2 cellular contexts compared by ENCODE assay signal in genomic region chr11:65323813-65324212, GRCh38.
A peak's percentile ranks its signal among the peaks of the same experiment; 100 is the strongest.
TF ChIP-seq lines count a peak whose summit lies in the region.

No MANE protein-coding gene starts in this region.

TF ChIP-seq in HEK293, 187 proteins besides CTCF, POLR2A, EP300 and RAD21:
- 0 out of 2 replicates have a peak, but pooled peaks have one; percentile 34 for TF ChIP-seq ZNF692 (tag by site-specific recombination; IDR thresholded peaks at IDR 0.05)
- no peak for TF ChIP-seq ZNF391 (tag by site-specific recombination; IDR thresholded peaks at IDR 0.05; ENCODE audit: borderline replicate concordance, low read depth)
- TF ChIP-seq ZNF146 (tag by site-specific recombination; IDR thresholded peaks at IDR 0.05): no peak
- TF ChIP-seq, protein P1, sequence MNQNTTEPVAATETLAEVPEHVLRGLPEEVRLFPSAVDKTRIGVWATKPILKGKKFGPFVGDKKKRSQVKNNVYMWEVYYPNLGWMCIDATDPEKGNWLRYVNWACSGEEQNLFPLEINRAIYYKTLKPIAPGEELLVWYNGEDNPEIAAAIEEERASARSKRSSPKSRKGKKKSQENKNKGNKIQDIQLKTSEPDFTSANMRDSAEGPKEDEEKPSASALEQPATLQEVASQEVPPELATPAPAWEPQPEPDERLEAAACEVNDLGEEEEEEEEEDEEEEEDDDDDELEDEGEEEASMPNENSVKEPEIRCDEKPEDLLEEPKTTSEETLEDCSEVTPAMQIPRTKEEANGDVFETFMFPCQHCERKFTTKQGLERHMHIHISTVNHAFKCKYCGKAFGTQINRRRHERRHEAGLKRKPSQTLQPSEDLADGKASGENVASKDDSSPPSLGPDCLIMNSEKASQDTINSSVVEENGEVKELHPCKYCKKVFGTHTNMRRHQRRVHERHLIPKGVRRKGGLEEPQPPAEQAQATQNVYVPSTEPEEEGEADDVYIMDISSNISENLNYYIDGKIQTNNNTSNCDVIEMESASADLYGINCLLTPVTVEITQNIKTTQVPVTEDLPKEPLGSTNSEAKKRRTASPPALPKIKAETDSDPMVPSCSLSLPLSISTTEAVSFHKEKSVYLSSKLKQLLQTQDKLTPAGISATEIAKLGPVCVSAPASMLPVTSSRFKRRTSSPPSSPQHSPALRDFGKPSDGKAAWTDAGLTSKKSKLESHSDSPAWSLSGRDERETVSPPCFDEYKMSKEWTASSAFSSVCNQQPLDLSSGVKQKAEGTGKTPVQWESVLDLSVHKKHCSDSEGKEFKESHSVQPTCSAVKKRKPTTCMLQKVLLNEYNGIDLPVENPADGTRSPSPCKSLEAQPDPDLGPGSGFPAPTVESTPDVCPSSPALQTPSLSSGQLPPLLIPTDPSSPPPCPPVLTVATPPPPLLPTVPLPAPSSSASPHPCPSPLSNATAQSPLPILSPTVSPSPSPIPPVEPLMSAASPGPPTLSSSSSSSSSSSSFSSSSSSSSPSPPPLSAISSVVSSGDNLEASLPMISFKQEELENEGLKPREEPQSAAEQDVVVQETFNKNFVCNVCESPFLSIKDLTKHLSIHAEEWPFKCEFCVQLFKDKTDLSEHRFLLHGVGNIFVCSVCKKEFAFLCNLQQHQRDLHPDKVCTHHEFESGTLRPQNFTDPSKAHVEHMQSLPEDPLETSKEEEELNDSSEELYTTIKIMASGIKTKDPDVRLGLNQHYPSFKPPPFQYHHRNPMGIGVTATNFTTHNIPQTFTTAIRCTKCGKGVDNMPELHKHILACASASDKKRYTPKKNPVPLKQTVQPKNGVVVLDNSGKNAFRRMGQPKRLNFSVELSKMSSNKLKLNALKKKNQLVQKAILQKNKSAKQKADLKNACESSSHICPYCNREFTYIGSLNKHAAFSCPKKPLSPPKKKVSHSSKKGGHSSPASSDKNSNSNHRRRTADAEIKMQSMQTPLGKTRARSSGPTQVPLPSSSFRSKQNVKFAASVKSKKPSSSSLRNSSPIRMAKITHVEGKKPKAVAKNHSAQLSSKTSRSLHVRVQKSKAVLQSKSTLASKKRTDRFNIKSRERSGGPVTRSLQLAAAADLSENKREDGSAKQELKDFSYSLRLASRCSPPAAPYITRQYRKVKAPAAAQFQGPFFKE (tag by site-specific recombination; IDR thresholded peaks at IDR 0.05; ENCODE audit: borderline replicate concordance): no peak
- TF ChIP-seq ZNF664 (tag by site-specific recombination; IDR thresholded peaks at IDR 0.05): no peak
- TF ChIP-seq ZNF548 (tag by site-specific recombination; IDR thresholded peaks at IDR 0.05): peak; percentile 82
- TF ChIP-seq ZFP69B (tag by site-specific recombination; IDR thresholded peaks at IDR 0.05): 0 out of 2 replicates have a peak, but pooled peaks have one; percentile 13

TF ChIP-seq in K562, 482 proteins besides CTCF, POLR2A, EP300 and RAD21:
- TF ChIP-seq POLR2G (IDR thresholded peaks at IDR 0.05; ENCODE audit: low read depth, low read length) (0 out of 2 replicates have a peak, but pooled peaks have one; percentile 33), HNRNPK (IDR thresholded peaks at IDR 0.05; ENCODE audit: low read depth, low read length, poor library complexity, severe bottlenecking) (no peak)
TF ChIP-seq in K562: peak in this region for 1.
